ENCODE assay signal across 10 cellular contexts in genomic region chr1:217369271-217369981, GRCh38.
A peak's percentile ranks its signal among the peaks of the same experiment; 100 is the strongest.
DNase-seq lines count a peak whose midpoint lies in the region; ATAC-seq and TF ChIP-seq lines count a peak whose summit lies in the region.
"Had no signal": no experiment of that assay in that cellular context is flagged by ENCODE, and none has a peak within 500 bp of the region (broad histone marks: within the 10 kb centered on the region; RNA-seq: fewer than 3 reads in every experiment).

No MANE protein-coding gene starts in this region.

- H3K36me3 ChIP-seq in mucosa of descending colon (ENCODE audit: low read depth): no peaks in the 10 kb centered on the region
- H3K36me3 ChIP-seq: SJSA1 had no signal

- DNase-seq in epithelial cell of esophagus (ENCODE audit: low read depth): peak; percentile 42
- DNase-seq in D341Med (ENCODE audit: low spot score): no peak
- DNase-seq in T-helper 1 cell: no peak
- DNase-seq in mucosa of descending colon: no peak
- no peak for DNase-seq in mesenteric fat pad (ENCODE audit: low spot score)
- DNase-seq: erythroblast had no signal

- H3K4me1 ChIP-seq in mucosa of descending colon (ENCODE audit: low read depth): no peaks in the 10 kb centered on the region
- H3K4me1 ChIP-seq: SJSA1 had no signal

- no peak overlapping the region for H3K4me3 ChIP-seq in epithelial cell of esophagus (ENCODE audit: low read length)
- no peak overlapping the region for H3K4me3 ChIP-seq in mucosa of descending colon
- H3K4me3 ChIP-seq: SJSA1 had no signal

- H3K9me3 ChIP-seq in mucosa of descending colon: peaks cover 3% of the 10 kb centered on the region
- H3K9me3 ChIP-seq: SJSA1 had no signal

- ATAC-seq in GM18508 (IDR thresholded peaks at IDR 0.05; ENCODE audit: insufficient read depth, unreplicated experiment): peak; percentile 91
- peak; percentile 97 for ATAC-seq in GM21526 (IDR thresholded peaks at IDR 0.05; ENCODE audit: low FRiP score, unreplicated experiment)
- peak; percentile 85 for ATAC-seq in HG03175 (IDR thresholded peaks at IDR 0.05; ENCODE audit: unreplicated experiment)
- ATAC-seq in mucosa of descending colon: no peak

- intact Hi-C loops in mucosa of descending colon (cut with DNase I, micrococcal nuclease): no loop called here

- TF ChIP-seq CTCF in epithelial cell of esophagus (IDR thresholded peaks at IDR 0.05; ENCODE audit: insufficient read depth, low read depth, low read length, missing control alignments): no peak
- TF ChIP-seq CTCF in mucosa of descending colon (IDR thresholded peaks at IDR 0.05): no peak
